11 cellular contexts compared by ENCODE assay signal in genomic region chrY:8442097-8442496, GRCh38.
"Had no signal": no experiment of that assay in that cellular context is flagged by ENCODE, and none has a peak within 500 bp of the region (broad histone marks: within the 10 kb centered on the region; RNA-seq: fewer than 3 reads in every experiment).

No MANE protein-coding gene starts in this region.

- ATAC-seq: GM23338, HCT116 had no signal

- H3K36me3 ChIP-seq: HAP-1 had no signal

- H3K4me3 ChIP-seq: GM23248, GM23338, HAP-1 had no signal

- H3K9me3 ChIP-seq: HAP-1 had no signal

- H3K4me1 ChIP-seq: HAP-1 had no signal

- DNase-seq: GM23248, GOT3, H7, H9, HCEC 1CT, HFFc6 had no signal

- H3K27ac ChIP-seq: GM23248 had no signal

- FAIRE-seq: H1, H54 had no signal
